In genomic region chr3:184500344-184500923, GRCh38 we compare ENCODE assay signal across 10 cellular contexts.
"Had no signal": no experiment of that assay in that cellular context is flagged by ENCODE, and none has a peak within 500 bp of the region (broad histone marks: within the 10 kb centered on the region; RNA-seq: fewer than 3 reads in every experiment).

No MANE protein-coding gene starts in this region.

- H3K4me1 ChIP-seq: heart right ventricle, parathyroid adenoma, testis had no signal

- H2AFZ ChIP-seq: parathyroid adenoma had no signal

- H3K4me3 ChIP-seq: cardiac muscle cell, heart right ventricle, testis had no signal

- H3K9ac ChIP-seq: parathyroid adenoma had no signal

- H3K27ac ChIP-seq: cardiac muscle cell, heart right ventricle, parathyroid adenoma, testis had no signal

- H3K9me3 Mint-ChIP-seq: stimulated activated naive CD8-positive, alpha-beta T cell treated with anti-CD3 and anti-CD28 coated beads, Interleukin-15, amount 100 ng/mL, for 72 hours had no signal

- ATAC-seq: heart right ventricle; stimulated activated naive CD8-positive, alpha-beta T cell treated with anti-CD3 and anti-CD28 coated beads, Interleukin-15, amount 100 ng/mL, for 72 hours had no signal

- H3K36me3 Mint-ChIP-seq: activated naive CD4-positive, alpha-beta T cell treated with anti-CD3 and anti-CD28 coated beads, Interleukin-2, amount 10 ng/mL, durations not matched to agents 7 days and 5 days had no signal

- H3K4me1 Mint-ChIP-seq: activated CD4-positive, alpha-beta T cell treated with anti-CD3 and anti-CD28 coated beads, Interleukin-2, amount 10 ng/mL, durations not matched to agents 7 days and 5 days; activated naive CD4-positive, alpha-beta T cell treated with anti-CD3 and anti-CD28 coated beads, Interleukin-2, amount 10 ng/mL, durations not matched to agents 7 days and 5 days; stimulated activated naive CD8-positive, alpha-beta T cell treated with anti-CD3 and anti-CD28 coated beads, Interleukin-15, amount 100 ng/mL, for 72 hours had no signal

- H3K27me3 ChIP-seq: cardiac muscle cell, testis had no signal

- H3K27ac Mint-ChIP-seq: activated CD4-positive, alpha-beta T cell treated with anti-CD3 and anti-CD28 coated beads, Interleukin-2, amount 10 ng/mL, durations not matched to agents 7 days and 5 days; activated naive CD4-positive, alpha-beta T cell treated with anti-CD3 and anti-CD28 coated beads, Interleukin-2, amount 10 ng/mL, durations not matched to agents 7 days and 5 days; activated T-helper 2 cell treated with anti-CD3 and anti-CD28 coated beads, Interferon-gamma antibody, Interleukin-2, Interleukin-4, amounts not matched to agents 10 μg/mL and 5 μg/mL and 100 μg/mL, durations not matched to agents 14 hours and 24 hours and 36 hours had no signal

- H3K79me2 ChIP-seq: parathyroid adenoma had no signal

- H3K36me3 ChIP-seq: cardiac muscle cell, heart right ventricle had no signal

- H3K4me3 Mint-ChIP-seq: activated CD4-positive, alpha-beta T cell treated with anti-CD3 and anti-CD28 coated beads, Interleukin-2, amount 10 ng/mL, durations not matched to agents 7 days and 5 days; activated naive CD4-positive, alpha-beta T cell treated with anti-CD3 and anti-CD28 coated beads, Interleukin-2, amount 10 ng/mL, durations not matched to agents 7 days and 5 days; stimulated activated naive CD8-positive, alpha-beta T cell treated with anti-CD3 and anti-CD28 coated beads, Interleukin-15, amount 100 ng/mL, for 72 hours had no signal

- H3K9me3 ChIP-seq: testis had no signal

- DNase-seq: activated CD4-positive, alpha-beta T cell treated with anti-CD3 and anti-CD28 coated beads, Interleukin-2, amount 10 ng/mL, durations not matched to agents 7 days and 5 days; activated naive CD4-positive, alpha-beta T cell treated with anti-CD3 and anti-CD28 coated beads, Interleukin-2, amount 10 ng/mL, durations not matched to agents 7 days and 5 days; activated T-cell treated with anti-CD3 and anti-CD28 coated beads for 4 hours; heart right ventricle; stimulated activated CD4-positive, alpha-beta T cell treated with anti-CD3 and anti-CD28 coated beads, Interleukin-4, amount 100 ng/mL, for 4 hours; stimulated activated naive CD8-positive, alpha-beta T cell treated with anti-CD3 and anti-CD28 coated beads, Interleukin-15, amount 100 ng/mL, for 72 hours; testis had no signal
